ENCODE assay signal across 34 cellular contexts in genomic region chr2:177668617-177669016, GRCh38.
"Had no signal": no experiment of that assay in that cellular context is flagged by ENCODE, and none has a peak within 500 bp of the region (broad histone marks: within the 10 kb centered on the region; RNA-seq: fewer than 3 reads in every experiment).

No MANE protein-coding gene starts in this region.

- DNase-seq: Karpas-422, Kasumi-1, MG63, MM.1S, MV-4-11, NCI-H1048, NCI-H1092, NCI-H1092 treated with DMSO at 0.1 percent for 48 hours, NCI-H1105, NCI-H1105 treated with DMSO at 0.1 percent for 48 hours, NCI-H1417, NCI-H1417 treated with DMSO at 0.1 percent for 48 hours, NCI-H1436, NCI-H1436 treated with DMSO at 0.1 percent for 48 hours, NCI-H146, NCI-H1694, NCI-H1694 treated with DMSO at 0.1 percent for 48 hours, NCI-H187, NCI-H187 treated with DMSO at 0.1 percent for 48 hours, NCI-H1930, NCI-H2029, NCI-H2029 treated with DMSO at 0.1 percent for 48 hours, NCI-H2081, NCI-H2081 treated with DMSO at 0.1 percent for 48 hours, NCI-H2107, NCI-H2171, NCI-H2171 treated with DMSO at 0.1 percent for 48 hours, NCI-H2227 treated with DMSO at 0.1 percent for 48 hours, NCI-H226, NCI-H345, NCI-H446, NCI-H446 treated with DMSO at 0.1 percent for 48 hours, NCI-H510A, NCI-H510A treated with DMSO at 0.1 percent for 48 hours had no signal
